8 cellular contexts compared by ENCODE assay signal in the genomic region with DNA sequence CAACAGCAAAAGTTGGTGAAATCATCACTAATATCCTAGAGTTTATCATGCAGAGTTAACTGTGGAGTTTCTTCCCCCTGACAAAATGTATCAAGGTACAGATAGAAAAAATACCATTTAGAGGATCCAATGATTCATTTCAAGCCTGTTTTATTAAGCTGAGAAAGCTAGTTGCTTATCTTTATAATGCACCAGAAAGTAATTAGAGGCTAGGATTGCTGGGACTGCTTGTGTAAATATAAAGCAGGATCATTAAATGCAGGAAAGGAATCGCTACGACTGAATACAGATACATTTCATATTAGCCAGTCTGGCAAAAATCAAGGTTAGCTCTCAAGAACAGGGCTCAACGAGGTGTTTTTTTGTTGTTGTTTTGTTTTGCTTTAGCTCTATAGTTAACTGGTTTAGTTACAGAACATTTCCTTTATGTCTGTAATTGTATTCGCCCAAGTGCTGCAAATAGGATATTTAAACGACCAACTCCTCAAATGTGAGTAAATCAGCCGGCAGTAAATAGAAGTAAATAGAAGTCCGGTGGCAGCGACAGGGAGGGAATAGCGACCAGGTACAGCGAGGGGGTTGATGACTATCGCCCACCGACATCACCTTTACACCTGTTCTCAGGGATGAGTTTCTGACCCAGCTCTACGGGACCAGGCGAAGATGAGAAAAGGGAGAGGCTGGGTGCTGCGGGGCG. TPM values are rescaled to one million over a fixed set of nuclear protein-coding genes. Genes with fewer than 3 reads are reported as not detected.
DNase-seq lines count a peak whose midpoint lies in the region; ATAC-seq, FAIRE-seq and TF ChIP-seq lines count a peak whose summit lies in the region.

No MANE protein-coding gene starts in this region.

- DNase-seq in CD4-positive, CD25-positive, alpha-beta regulatory T cell, result peak in 1 of 3 donors; percentile 38
- DNase-seq in HuH-7 (ENCODE audit: low spot score) (peak; percentile 47), astrocyte of the cerebellum (ENCODE audit: low read depth) (no peak), HepG2 (ENCODE audit: low spot score) (no peak), tibial artery (no peak), Kasumi-1 (lab: John Stamatoyannopoulos, UW) (no peak), HCEC 1CT (no peak)

- POLR2A ChIA-PET in HepG2 (lab: Yijun Ruan, JAX), result interaction anchor here (1.7 to 3.2 kb wide), 3 partner anchors 11 to 272 kb away, joined by 7 to 12 read pairs (median 7); a partner anchor contains a TSS

- peak overlapping the region; percentile 87 for H3K27ac ChIP-seq in CD4-positive, CD25-positive, alpha-beta regulatory T cell (ENCODE audit: insufficient read depth, low read length, poor library complexity, severe bottlenecking)
- peak overlapping the region; percentile 90 for H3K27ac ChIP-seq in HepG2 (ENCODE audit: extremely low read length, insufficient read depth, low read length)
- H3K27ac ChIP-seq in tibial artery, result peak overlapping the region; percentile 99 to 100

- no peaks in the 10 kb centered on the region for H3K36me3 Mint-ChIP-seq in CD4-positive, CD25-positive, alpha-beta regulatory T cell

- peaks cover 52% of the 10 kb centered on the region for H3K79me2 ChIP-seq in HepG2 (ENCODE audit: insufficient read depth, low read length)

- intact Hi-C loops in HepG2 (cut with micrococcal nuclease; ENCODE audit: unreplicated experiment), result no loop called here
- intact Hi-C loops in tibial artery (cut with DNase I; ENCODE audit: low total_unique reads), result no loop called here

- TF ChIP-seq POLR2A in HepG2 (IDR thresholded peaks at IDR 0.05; ENCODE audit: insufficient read depth in 1 of 2, low read depth in 2 of 2, low read length in 2 of 2), result no peak

- BruUV-seq in HepG2 (replicated peaks; lab: Mats Ljungman, UMichigan), result TSS peak; percentile 72

- H3K9me3 Mint-ChIP-seq in CD4-positive, CD25-positive, alpha-beta regulatory T cell, result no peaks in the 10 kb centered on the region

- H3K4me3 Mint-ChIP-seq in CD4-positive, CD25-positive, alpha-beta regulatory T cell, result peak overlapping the region; percentile 94 to 99 (median 96)

- peak overlapping the region; percentile 97 for H3K4me3 ChIP-seq in CD4-positive, CD25-positive, alpha-beta regulatory T cell (ENCODE audit: low read depth, low read length)
- peak overlapping the region; percentile 58 for H3K4me3 ChIP-seq in astrocyte of the cerebellum (ENCODE audit: low read depth, low read length)
- peak overlapping the region; percentile 81 to 93 (median 89) for H3K4me3 ChIP-seq in HepG2 (replicated peaks in 1 of 3; ENCODE audit: insufficient read depth in 1 of 3, low read depth in 2 of 3, low read length in 3 of 3)
- H3K4me3 ChIP-seq in tibial artery, result peak overlapping the region; percentile 87 to 93

- peak overlapping the region; percentile 75 for H3K4me2 ChIP-seq in HepG2 (ENCODE audit: low read depth, low read length)

- CTCF ChIA-PET in HepG2 (lab: Yijun Ruan, JAX; ENCODE audit: low intra/inter-chr PET ratio, low total read pairs), result no interaction called here

- peak overlapping the region; percentile 98 for H3K9ac ChIP-seq in HepG2 (ENCODE audit: insufficient read depth, low read depth, low read length)

- H3K4me1 Mint-ChIP-seq in CD4-positive, CD25-positive, alpha-beta regulatory T cell, result peaks cover 31 to 78% (median 58%) of the 10 kb centered on the region in 4 donors

- TF ChIP-seq CTCF in astrocyte of the cerebellum (IDR thresholded peaks at IDR 0.05; ENCODE audit: low read depth, low read length, missing control alignments) (no peak), HepG2 (CRISPR knock-in tag; IDR thresholded peaks at IDR 0.05) (no peak), tibial artery (IDR thresholded peaks at IDR 0.05) (no peak)

- WGBS in HepG2 (ENCODE audit: low lambda C conversion rate), result 2% methylated on average over 14 of the region's 16 CpGs

- TF ChIP-seq EP300 in HepG2 (IDR thresholded peaks at IDR 0.05; ENCODE audit: low read depth in 2 of 2, low read length in 2 of 2) (no peak), HepG2 (CRISPR knock-in tag; IDR thresholded peaks at IDR 0.05; ENCODE audit: borderline replicate concordance) (no peak)

- TF ChIP-seq RAD21 in HepG2 (CRISPR knock-in tag; IDR thresholded peaks at IDR 0.05), result no peak

- H3K36me3 ChIP-seq in CD4-positive, CD25-positive, alpha-beta regulatory T cell (ENCODE audit: control insufficient read depth, insufficient read depth, low read length), result no peaks in the 10 kb centered on the region
- H3K36me3 ChIP-seq in HepG2 (replicated peaks in 1 of 2; ENCODE audit: control insufficient read depth in 1 of 2, insufficient read depth in 2 of 2, low read length in 2 of 2) (no peaks in the 10 kb centered on the region; a peak in 1 of 5 replicates), tibial artery (no peaks in the 10 kb centered on the region)

- H3K27ac Mint-ChIP-seq in CD4-positive, CD25-positive, alpha-beta regulatory T cell, result peak overlapping the region; percentile 94 to 100 (median 99)

- H3K27me3 ChIP-seq in CD4-positive, CD25-positive, alpha-beta regulatory T cell (ENCODE audit: control insufficient read depth, insufficient read depth, low read length), result no peaks in the 10 kb centered on the region
- H3K27me3 ChIP-seq in HepG2 (ENCODE audit: control insufficient read depth in 1 of 2, insufficient read depth in 2 of 2, low read length in 2 of 2) (no peaks in the 10 kb centered on the region), tibial artery (no peaks in the 10 kb centered on the region)

- H2AFZ ChIP-seq in HepG2 (ENCODE audit: low read length), result no peak overlapping the region

- H3K9me3 ChIP-seq in CD4-positive, CD25-positive, alpha-beta regulatory T cell (ENCODE audit: control insufficient read depth in 2 of 2, low read length in 2 of 2), result no peaks in the 10 kb centered on the region
- H3K9me3 ChIP-seq in HepG2 (ENCODE audit: low read length) (no peaks in the 10 kb centered on the region), tibial artery (no peaks in the 10 kb centered on the region)

- in situ Hi-C loops in astrocyte of the cerebellum (cut with HindIII; ENCODE audit: low sequenced_read_pairs), result no loop called here
- in situ Hi-C loops in HepG2 (cut with HindIII; ENCODE audit: extremely low pct_ligation_motif_present, low pct_unique_long_range_greater_than_20kb), result no loop called here

- ATAC-seq in CD4-positive, CD25-positive, alpha-beta regulatory T cell (ENCODE audit: low read depth in 2 of 2), result peak; percentile 2 to 3
- no peak for ATAC-seq in HepG2
- no peak for ATAC-seq in HG02623 (IDR thresholded peaks at IDR 0.05; ENCODE audit: unreplicated experiment)

- H3K27me3 Mint-ChIP-seq in CD4-positive, CD25-positive, alpha-beta regulatory T cell, result no peaks in the 10 kb centered on the region

- no peak for FAIRE-seq in HepG2 (lab: Jason Lieb, UNC)

- H3K4me1 ChIP-seq in CD4-positive, CD25-positive, alpha-beta regulatory T cell (ENCODE audit: control insufficient read depth, insufficient read depth, low read length, poor library complexity, severe bottlenecking), result peaks cover 48% of the 10 kb centered on the region
- H3K4me1 ChIP-seq in HepG2 (ENCODE audit: insufficient read depth, low read length), result peaks cover 57% of the 10 kb centered on the region
- H3K4me1 ChIP-seq in tibial artery, result peaks cover 0 to 55% (median 31%) of the 10 kb centered on the region in 4 donors

- H4K20me1 ChIP-seq in HepG2 (ENCODE audit: insufficient read depth, low read length), result no peaks in the 10 kb centered on the region; the same call in 1 of the 2 replicates

RNA-seq across cellular contexts. Expression of a gene that starts 0.7 kb away (rescaled TPM):
- 30.0 TPM for total RNA-seq in CD4-positive, CD25-positive, alpha-beta regulatory T cell
- polyA plus RNA-seq in CD4-positive, CD25-positive, alpha-beta regulatory T cell, result 10 to 100 TPM; 33.8 to 50.6 (median 35.1) TPM
- total RNA-seq in HepG2 (2016; rRNA removed; fragmentation: Illumina TruSeq; extraction: Trizol), result 19.3 and 29.5 TPM in 2 replicates
- 13.5 and 15.0 TPM in 2 replicates for total RNA-seq in HepG2 (2016; cell fraction: cytosol; rRNA removed; fragmentation: Illumina TruSeq; extraction: Trizol; ENCODE audit: low read depth)
- total RNA-seq in HepG2 (2016; cell fraction: insoluble cytoplasmic fraction; rRNA removed; fragmentation: Illumina TruSeq; extraction: Trizol), result 20.1 and 28.2 TPM in 2 replicates
- total RNA-seq in HepG2 (2016; cell fraction: membrane; rRNA removed; fragmentation: Illumina TruSeq; extraction: Trizol), result 34.9 and 36.8 TPM in 2 replicates
- total RNA-seq in HepG2 (2016; cell fraction: nucleus; rRNA removed; fragmentation: Illumina TruSeq; extraction: Trizol), result 10.8 and 11.8 TPM in 2 replicates
- polyA plus RNA-seq in HepG2 (2011; rRNA removed), result 18.6 and 24.6 TPM in 2 replicates
- polyA plus RNA-seq in HepG2 (2011; cell fraction: cytosol; rRNA removed), result 12.1 and 17.5 TPM in 2 replicates
- 5.8 and 6.6 TPM in 2 replicates for polyA plus RNA-seq in HepG2 (2011; cell fraction: nucleus; rRNA removed)
- polyA plus RNA-seq in HepG2 (2012), result 15.8 and 17.0 TPM in 2 replicates
- polyA plus RNA-seq in HepG2 (2016; cell fraction: cytosol; fragmentation: Illumina TruSeq; extraction: Trizol; ENCODE audit: low read depth), result 26.2 and 31.5 TPM in 2 replicates
- polyA plus RNA-seq in HepG2 (2016; cell fraction: insoluble cytoplasmic fraction; fragmentation: Illumina TruSeq; extraction: Trizol; ENCODE audit: low read depth), result 52.7 and 53.8 TPM in 2 replicates
- 47.6 and 48.7 TPM in 2 replicates for polyA plus RNA-seq in HepG2 (2016; cell fraction: membrane; fragmentation: Illumina TruSeq; extraction: Trizol; ENCODE audit: low read depth)
- 22.0 and 22.5 TPM in 2 replicates for polyA plus RNA-seq in HepG2 (2016; cell fraction: nucleus; fragmentation: Illumina TruSeq; extraction: Trizol; ENCODE audit: insufficient read depth, low read depth)
- polyA minus RNA-seq in HepG2 (2011; rRNA and poly(A)+ RNA removed; ENCODE audit: low replicate concordance), result 10.0 and 15.8 TPM in 2 replicates
- polyA minus RNA-seq in HepG2 (2011; cell fraction: cytosol; rRNA and poly(A)+ RNA removed), result 13.7 and 13.9 TPM in 2 replicates
- 18.8 and 20.0 TPM in 2 replicates for polyA minus RNA-seq in HepG2 (2011; cell fraction: nucleus; rRNA and poly(A)+ RNA removed)

RNA-seq across cellular contexts. Expression of a gene that starts 36.7 kb away (rescaled TPM):
- 1.9 TPM for total RNA-seq in CD4-positive, CD25-positive, alpha-beta regulatory T cell
- not detected for polyA plus RNA-seq in CD4-positive, CD25-positive, alpha-beta regulatory T cell
- not detected in 2 replicates for total RNA-seq in HepG2 (2016; rRNA removed; fragmentation: Illumina TruSeq; extraction: Trizol)
- total RNA-seq in HepG2 (2016; cell fraction: cytosol; rRNA removed; fragmentation: Illumina TruSeq; extraction: Trizol; ENCODE audit: low read depth), result not detected in 2 replicates
- not detected in 2 replicates for total RNA-seq in HepG2 (2016; cell fraction: insoluble cytoplasmic fraction; rRNA removed; fragmentation: Illumina TruSeq; extraction: Trizol)
- total RNA-seq in HepG2 (2016; cell fraction: membrane; rRNA removed; fragmentation: Illumina TruSeq; extraction: Trizol), result not detected in 2 replicates
- not detected in 2 replicates for total RNA-seq in HepG2 (2016; cell fraction: nucleus; rRNA removed; fragmentation: Illumina TruSeq; extraction: Trizol)
- polyA plus RNA-seq in HepG2 (2011; rRNA removed), result 0.13 and 0.24 TPM in 2 replicates
- 0.04 TPM in 1 of 2 replicates, not detected in the other for polyA plus RNA-seq in HepG2 (2011; cell fraction: cytosol; rRNA removed)
- 0.80 and 0.81 TPM in 2 replicates for polyA plus RNA-seq in HepG2 (2011; cell fraction: nucleus; rRNA removed)
- 0.20 TPM in 1 of 2 replicates, not detected in the other for polyA plus RNA-seq in HepG2 (2012)
- polyA plus RNA-seq in HepG2 (2016; cell fraction: cytosol; fragmentation: Illumina TruSeq; extraction: Trizol; ENCODE audit: low read depth), result not detected in 2 replicates
- not detected in 2 replicates for polyA plus RNA-seq in HepG2 (2016; cell fraction: insoluble cytoplasmic fraction; fragmentation: Illumina TruSeq; extraction: Trizol; ENCODE audit: low read depth)
- polyA plus RNA-seq in HepG2 (2016; cell fraction: membrane; fragmentation: Illumina TruSeq; extraction: Trizol; ENCODE audit: low read depth), result not detected in 2 replicates
- polyA plus RNA-seq in HepG2 (2016; cell fraction: nucleus; fragmentation: Illumina TruSeq; extraction: Trizol; ENCODE audit: insufficient read depth, low read depth), result not detected in 2 replicates
- 0.56 TPM in 1 of 2 replicates, not detected in the other for polyA minus RNA-seq in HepG2 (2011; rRNA and poly(A)+ RNA removed; ENCODE audit: low replicate concordance)
- not detected in 2 replicates for polyA minus RNA-seq in HepG2 (2011; cell fraction: cytosol; rRNA and poly(A)+ RNA removed)
- 0.37 TPM in 1 of 2 replicates, not detected in the other for polyA minus RNA-seq in HepG2 (2011; cell fraction: nucleus; rRNA and poly(A)+ RNA removed)

Comparison
In these comparisons a context has a peak if more than half of its experiments do, and no peak if none do; other contexts are left out.
1. ATAC-seq: peak in CD4-positive, CD25-positive, alpha-beta regulatory T cell (2 of 2); none in HepG2 (single experiment) and HG02623 (single experiment).
2. Peak in every context shown above with its lines, with median percentiles within 50 percentile points of each other: H3K27ac ChIP-seq and H3K4me3 ChIP-seq.